In the genomic region with DNA sequence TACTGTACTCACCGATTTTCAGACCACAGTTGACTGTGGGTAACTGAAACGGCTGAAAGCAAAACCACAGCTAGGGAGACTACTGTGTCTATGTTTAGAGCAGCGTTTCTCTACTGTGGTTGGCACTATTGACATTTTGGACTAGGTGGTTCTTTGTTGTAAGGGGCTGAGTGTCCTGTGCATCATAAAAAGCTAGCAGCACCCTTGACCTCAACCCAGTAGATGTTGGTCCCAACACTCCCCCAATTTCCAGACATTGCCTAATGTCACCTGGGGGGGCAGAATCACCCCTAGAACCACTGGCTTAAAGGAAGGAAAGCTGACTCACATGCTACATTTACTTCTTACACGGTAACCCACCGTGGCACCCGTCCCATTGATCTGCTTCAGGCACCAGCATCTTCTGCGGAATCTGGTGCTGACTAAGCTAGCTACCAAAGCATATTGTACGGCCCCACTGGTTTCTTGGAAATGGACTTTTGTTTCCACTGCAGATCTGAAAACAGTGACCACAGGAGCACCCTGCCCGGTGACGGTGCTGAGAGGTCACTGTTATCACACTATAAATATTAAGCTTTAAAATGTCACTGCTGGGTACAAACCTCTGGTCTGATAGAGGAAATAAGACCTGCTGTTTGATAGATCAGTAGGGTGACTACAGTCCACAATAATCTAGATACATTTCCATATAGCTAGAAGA, we compare ENCODE assay signal across 9 cellular contexts.
A peak's percentile ranks its signal among the peaks of the same experiment; 100 is the strongest.
DNase-seq lines count a peak whose midpoint lies in the region; ATAC-seq lines count a peak whose summit lies in the region.
"Had no signal": no experiment of that assay in that cellular context is flagged by ENCODE, and none has a peak within 500 bp of the region (broad histone marks: within the 10 kb centered on the region; RNA-seq: fewer than 3 reads in every experiment).

No MANE protein-coding gene starts in this region.

- peak; percentile 92 for ATAC-seq in HG03565 (IDR thresholded peaks at IDR 0.05; ENCODE audit: unreplicated experiment)
- no peak for ATAC-seq in Right ventricle myocardium superior (ENCODE audit: poor library complexity)

- DNase-seq in activated gamma-delta T cell treated with Interleukin-2 at 50 U/mL for 16 hours (peak; percentile 49), activated gamma-delta T cell (lab: John Stamatoyannopoulos, UW) (no peak), Right ventricle myocardium superior (no peak), COR-L47 (lab: John Stamatoyannopoulos, UW) (no peak), hippocampal formation (lab: John Stamatoyannopoulos, UW) (no peak)
- DNase-seq in activated CD8-positive, alpha-beta memory T cell treated with anti-CD3 and anti-CD28 coated beads, Interleukin-2, amount 50 U/mL, for 48 hours: peak; percentile 72
- peak; percentile 17 to 58 for DNase-seq in stimulated activated CD4-positive, alpha-beta T cell treated with anti-CD3 and anti-CD28 coated beads, Interleukin-4, amount 100 ng/mL, for 4 hours
- DNase-seq: lower lobe of right lung had no signal

- intact Hi-C loops in Right ventricle myocardium superior (cut with DNase I): no loop called here

Comparison
In these comparisons a context has a peak if more than half of its experiments do, and no peak if none do; other contexts are left out.
1. DNase-seq: peak in activated gamma-delta T cell treated with Interleukin-2 at 50 U/mL for 16 hours (single experiment), activated CD8-positive, alpha-beta memory T cell treated with anti-CD3 and anti-CD28 coated beads, Interleukin-2, amount 50 U/mL, for 48 hours (single experiment) and stimulated activated CD4-positive, alpha-beta T cell treated with anti-CD3 and anti-CD28 coated beads, Interleukin-4, amount 100 ng/mL, for 4 hours (2 of 2); none in activated gamma-delta T cell (single experiment), Right ventricle myocardium superior (single experiment), COR-L47 (single experiment) and hippocampal formation (0 of 2).